In the genomic region with DNA sequence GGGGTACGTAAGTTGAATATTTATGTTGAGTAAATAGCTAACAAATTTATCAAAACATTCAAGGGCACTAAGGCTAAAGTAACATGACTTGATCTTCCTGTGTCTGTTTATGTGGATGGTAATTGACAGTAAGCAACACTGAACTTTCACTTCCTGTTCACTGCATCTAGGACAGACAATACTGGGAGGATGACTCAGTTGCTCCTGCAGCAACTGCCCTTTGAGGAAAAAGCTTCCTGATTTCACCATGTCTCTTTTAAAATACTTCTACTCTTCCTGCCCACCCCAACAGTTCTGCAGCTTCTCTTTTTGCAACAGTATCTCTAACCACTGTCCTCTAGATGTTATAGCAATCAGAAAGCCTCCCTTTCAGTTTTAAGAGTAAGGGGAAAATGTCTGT, we compare ENCODE assay signal across 9 cellular contexts.
DNase-seq lines count a peak whose midpoint lies in the region; ATAC-seq and TF ChIP-seq lines count a peak whose summit lies in the region.
"Had no signal": no experiment of that assay in that cellular context is flagged by ENCODE, and none has a peak within 500 bp of the region (broad histone marks: within the 10 kb centered on the region; RNA-seq: fewer than 3 reads in every experiment).

No MANE protein-coding gene starts in this region.

- H3K36me3 ChIP-seq in OCI-LY7 (ENCODE audit: insufficient read depth, low read length), result no peaks in the 10 kb centered on the region; the same call in 1 of the 2 replicates
- H3K36me3 ChIP-seq in heart left ventricle, result no peaks in the 10 kb centered on the region
- H3K36me3 ChIP-seq in suprapubic skin, result no peaks in the 10 kb centered on the region

- H3K27me3 ChIP-seq in heart left ventricle, result no peaks in the 10 kb centered on the region
- no peaks in the 10 kb centered on the region for H3K27me3 ChIP-seq in suprapubic skin

- TF ChIP-seq CTCF in OCI-LY7 (conservative IDR thresholded peaks at IDR 0.05; ENCODE audit: low read length), result no peak
- TF ChIP-seq CTCF in heart left ventricle (IDR thresholded peaks at IDR 0.05), result no peak
- no peak for TF ChIP-seq CTCF in suprapubic skin (IDR thresholded peaks at IDR 0.05)

- H3K4me3 ChIP-seq in OCI-LY7 (ENCODE audit: low read depth, low read length, poor library complexity, severe bottlenecking) (peak overlapping the region; percentile 62), heart left ventricle (peak overlapping the region in 2 of 12 donors; percentile 18 to 32), suprapubic skin (no peak overlapping the region)

- H3K27ac ChIP-seq in OCI-LY7 (ENCODE audit: low read depth, low read length, poor library complexity, severe bottlenecking) (peak overlapping the region; percentile 93), heart left ventricle (peak overlapping the region in 2 of 12 donors; percentile 35 to 90), suprapubic skin (peak overlapping the region; percentile 40)

- DNase-seq in GDM1 (lab: John Stamatoyannopoulos, UW) (peak; percentile 24), OCI-LY7 (ENCODE audit: low spot score) (peak; percentile 80), heart left ventricle (peak in 3 of 5 donors; percentile 11 to 28 (median 17)), suprapubic skin (ENCODE audit: low spot score in 2 of 2) (no peak), NCI-H2196 treated with DMSO at 0.1 percent for 48 hours (lab: John Stamatoyannopoulos, UW; ENCODE audit: unreplicated experiment) (no peak)
- DNase-seq in T-helper 2 cell treated with Interferon-gamma antibody and Interleukin-4, amounts not matched to agents 5 μg/mL and 100 μg/mL, for 36 hours (ENCODE audit: low spot score), result no peak

- CTCF ChIA-PET in OCI-LY7 (lab: Charles Lee; ENCODE audit: unreplicated experiment), result interaction anchor here (1.6 kb wide), 1 partner anchor 11 kb away, joined by 3 read pairs; no protein-coding TSS in a partner anchor

- peak overlapping the region; percentile 79 for H2AFZ ChIP-seq in OCI-LY7 (ENCODE audit: low read length)

- no peaks in the 10 kb centered on the region for H4K20me1 ChIP-seq in OCI-LY7 (ENCODE audit: insufficient read depth, low read length)

- POLR2A ChIA-PET in OCI-LY7 (lab: Charles Lee), result interaction anchor here (0.7 to 2.6 kb wide), 15 partner anchors 8 to 1079 kb away, joined by 3 to 9 read pairs (median 4); no protein-coding TSS in a partner anchor

- H3K4me1 ChIP-seq in OCI-LY7 (ENCODE audit: insufficient read depth, low read length, poor library complexity, severe bottlenecking) (peaks cover 31% of the 10 kb centered on the region), heart left ventricle (peaks cover 0 to 13% (median 0%) of the 10 kb centered on the region in 12 donors), suprapubic skin (no peaks in the 10 kb centered on the region)

- H3K9me3 ChIP-seq in OCI-LY7 (ENCODE audit: low read length) (peaks cover 13% of the 10 kb centered on the region; the same call in 1 of the 2 replicates), heart left ventricle (no peaks in the 10 kb centered on the region), suprapubic skin (no peaks in the 10 kb centered on the region)

- TF ChIP-seq POLR2A in heart left ventricle (IDR thresholded peaks at IDR 0.05), result no peak
- TF ChIP-seq POLR2A in suprapubic skin (IDR thresholded peaks at IDR 0.05), result no peak

- no peaks in the 10 kb centered on the region for H3K36me3 Mint-ChIP-seq in T-helper 2 cell treated with Interferon-gamma antibody and Interleukin-4, amounts not matched to agents 5 μg/mL and 100 μg/mL, for 36 hours (ENCODE audit: low read depth)

- H3K4me2 ChIP-seq in OCI-LY7 (ENCODE audit: low read length), result peak overlapping the region; percentile 80

- H3K27ac Mint-ChIP-seq in T-helper 2 cell treated with Interferon-gamma antibody and Interleukin-4, amounts not matched to agents 5 μg/mL and 100 μg/mL, for 36 hours, result no peak overlapping the region
- H3K27ac Mint-ChIP-seq: stimulated activated naive CD8-positive, alpha-beta T cell treated with anti-CD3 and anti-CD28 coated beads, Interleukin-15, Interleukin-2, amounts not matched to agents 100 ng/mL and 50 ng/mL, for 24 hours had no signal

- no peaks in the 10 kb centered on the region for H3K9me2 ChIP-seq in OCI-LY7 (ENCODE audit: insufficient read depth, low read length)

- no peaks in the 10 kb centered on the region for H3K79me2 ChIP-seq in OCI-LY7 (ENCODE audit: insufficient read depth, low read depth, low read length)

- intact Hi-C loops in OCI-LY7 (cut with micrococcal nuclease; ENCODE audit: unreplicated experiment) (no loop called here), heart left ventricle (cut with DNase I) (no loop called here)

- no TSS peak for BruUV-seq in OCI-LY7 (replicated peaks; lab: Mats Ljungman, UMichigan)

- peak; percentile 72 for ATAC-seq in HG02763 (IDR thresholded peaks at IDR 0.05; ENCODE audit: unreplicated experiment)
- peak; percentile 55 to 87 (median 86) for ATAC-seq in heart left ventricle
- ATAC-seq in HG02840 (IDR thresholded peaks at IDR 0.05; ENCODE audit: low FRiP score, unreplicated experiment), result no peak

- no peaks in the 10 kb centered on the region for H3K27me3 Mint-ChIP-seq in T-helper 2 cell treated with Interferon-gamma antibody and Interleukin-4, amounts not matched to agents 5 μg/mL and 100 μg/mL, for 36 hours (ENCODE audit: low read depth)
- H3K27me3 Mint-ChIP-seq: stimulated activated naive CD8-positive, alpha-beta T cell treated with anti-CD3 and anti-CD28 coated beads, Interleukin-15, Interleukin-2, amounts not matched to agents 100 ng/mL and 50 ng/mL, for 24 hours had no signal

- WGBS in heart left ventricle, 4 donors, result 36 to 70% (median 43%) methylated on average over 1 of the region's 1 CpG
- 69% methylated on average over 1 of the region's 1 CpG for WGBS in suprapubic skin

- peaks cover 1% of the 10 kb centered on the region for H3K4me1 Mint-ChIP-seq in T-helper 2 cell treated with Interferon-gamma antibody and Interleukin-4, amounts not matched to agents 5 μg/mL and 100 μg/mL, for 36 hours (ENCODE audit: low read depth)

- H3K4me3 Mint-ChIP-seq in T-helper 2 cell treated with Interferon-gamma antibody and Interleukin-4, amounts not matched to agents 5 μg/mL and 100 μg/mL, for 36 hours, result no peak overlapping the region
- H3K4me3 Mint-ChIP-seq: stimulated activated naive CD8-positive, alpha-beta T cell treated with anti-CD3 and anti-CD28 coated beads, Interleukin-15, Interleukin-2, amounts not matched to agents 100 ng/mL and 50 ng/mL, for 24 hours had no signal

- H3K9me3 Mint-ChIP-seq in T-helper 2 cell treated with Interferon-gamma antibody and Interleukin-4, amounts not matched to agents 5 μg/mL and 100 μg/mL, for 36 hours, result peaks cover 9% of the 10 kb centered on the region

- TF ChIP-seq EP300 in suprapubic skin (IDR thresholded peaks at IDR 0.05), result no peak

Comparison
In these comparisons a context has a peak if more than half of its experiments do, and no peak if none do; other contexts are left out.
1. DNase-seq: peak in GDM1 (single experiment), OCI-LY7 (single experiment) and heart left ventricle (3 of 5); none in suprapubic skin (0 of 2), T-helper 2 cell treated with Interferon-gamma antibody and Interleukin-4, amounts not matched to agents 5 μg/mL and 100 μg/mL, for 36 hours (single experiment) and NCI-H2196 treated with DMSO at 0.1 percent for 48 hours (single experiment).